8 cellular contexts compared by ENCODE assay signal in the genomic region with DNA sequence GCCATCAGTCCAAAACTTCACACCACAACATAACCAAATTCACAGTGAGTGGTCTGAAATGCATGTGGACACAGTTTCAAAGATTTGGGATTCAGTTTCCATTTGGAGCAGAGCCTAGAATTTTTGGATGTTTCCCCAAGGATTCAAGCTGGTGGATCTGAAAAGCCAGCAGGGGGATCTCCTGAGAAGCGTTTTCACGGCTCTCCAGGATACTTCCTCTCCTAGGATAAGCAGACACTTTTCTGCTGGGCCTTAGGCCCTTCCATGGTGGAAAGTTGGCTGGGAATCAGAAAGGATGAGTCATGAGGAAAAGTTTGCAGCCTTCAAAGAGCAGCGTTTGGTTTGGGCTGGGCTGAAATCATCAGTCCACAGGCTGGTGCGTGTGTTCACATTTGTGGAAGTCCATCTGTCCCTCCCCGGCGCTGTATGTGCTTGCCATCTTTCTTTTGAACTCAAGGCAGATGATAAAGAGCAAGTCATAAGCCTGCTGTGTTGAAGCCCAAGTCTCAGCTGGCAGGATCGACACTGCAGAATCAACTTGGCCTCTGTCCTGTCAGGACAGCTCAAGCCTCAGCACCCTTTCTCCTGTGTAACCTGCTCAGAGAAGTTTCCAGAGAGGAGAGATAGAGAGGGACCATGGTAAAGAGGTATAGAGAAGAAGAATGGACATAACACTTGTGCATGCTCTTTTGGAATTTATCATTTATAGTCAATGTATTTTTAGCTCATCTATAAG.
DNase-seq lines count a peak whose midpoint lies in the region; ATAC-seq and TF ChIP-seq lines count a peak whose summit lies in the region.
"Had no signal": no experiment of that assay in that cellular context is flagged by ENCODE, and none has a peak within 500 bp of the region (broad histone marks: within the 10 kb centered on the region; RNA-seq: fewer than 3 reads in every experiment).

No MANE protein-coding gene starts in this region.

- no peak overlapping the region for H3K4me3 ChIP-seq in left lung

- no peaks in the 10 kb centered on the region for H3K4me1 ChIP-seq in left lung

- ATAC-seq in left lung (peak; percentile 82), HG02981 (IDR thresholded peaks at IDR 0.05; ENCODE audit: unreplicated experiment) (no peak), GM18858 (IDR thresholded peaks at IDR 0.05; ENCODE audit: unreplicated experiment) (no peak)

- peak overlapping the region; percentile 10 for H3K27ac Mint-ChIP-seq in chondrocyte (ENCODE audit: unreplicated experiment)
- H3K27ac Mint-ChIP-seq: activated CD4-positive, alpha-beta memory T cell treated with anti-CD3 and anti-CD28 coated beads for 36 hours had no signal

- peak; percentile 79 for TF ChIP-seq CTCF in chondrocyte (IDR thresholded peaks at IDR 0.05)
- no peak for TF ChIP-seq CTCF in left lung (IDR thresholded peaks at IDR 0.05)

- no peaks in the 10 kb centered on the region for H3K27me3 Mint-ChIP-seq in chondrocyte (ENCODE audit: low read depth)

- H3K9me3 Mint-ChIP-seq in chondrocyte (ENCODE audit: low read depth), result no peaks in the 10 kb centered on the region
- H3K9me3 Mint-ChIP-seq: activated CD4-positive, alpha-beta memory T cell treated with anti-CD3 and anti-CD28 coated beads for 36 hours had no signal

- peak; percentile 36 for DNase-seq in LHCN-M2 (ENCODE audit: low read depth)
- no peak for DNase-seq in chondrocyte (ENCODE audit: low spot score)
- DNase-seq in left lung, result peak in 1 of 2 donors; percentile 49
- peak; percentile 85 for DNase-seq in ureter (ENCODE audit: low spot score)
- no peak for DNase-seq in NCI-H1092 treated with DMSO at 0.1 percent for 48 hours (lab: John Stamatoyannopoulos, UW)
- DNase-seq: activated CD4-positive, alpha-beta memory T cell treated with anti-CD3 and anti-CD28 coated beads for 36 hours had no signal

- no peak overlapping the region for H3K4me3 Mint-ChIP-seq in chondrocyte (ENCODE audit: unreplicated experiment)
- H3K4me3 Mint-ChIP-seq: activated CD4-positive, alpha-beta memory T cell treated with anti-CD3 and anti-CD28 coated beads for 36 hours had no signal

- intact Hi-C loops in left lung (cut with DNase I), result no loop called here

- H3K27me3 ChIP-seq in left lung, result peaks cover 0 to 21% of the 10 kb centered on the region in 2 donors

- peaks cover 31% of the 10 kb centered on the region for H3K4me1 Mint-ChIP-seq in chondrocyte (ENCODE audit: low read depth)

- H3K27ac ChIP-seq in left lung, result no peak overlapping the region

- no peaks in the 10 kb centered on the region for H3K9me3 ChIP-seq in left lung

- H3K36me3 Mint-ChIP-seq in chondrocyte (ENCODE audit: low read depth), result no peaks in the 10 kb centered on the region
- H3K36me3 Mint-ChIP-seq: activated CD4-positive, alpha-beta memory T cell treated with anti-CD3 and anti-CD28 coated beads for 36 hours had no signal

- no peaks in the 10 kb centered on the region for H3K36me3 ChIP-seq in left lung

Comparison
In these comparisons a context has a peak if more than half of its experiments do, and no peak if none do; other contexts are left out.
1. DNase-seq: peak in LHCN-M2 (single experiment) and ureter (single experiment); none in chondrocyte (single experiment) and NCI-H1092 treated with DMSO at 0.1 percent for 48 hours (single experiment).